In the genomic region with DNA sequence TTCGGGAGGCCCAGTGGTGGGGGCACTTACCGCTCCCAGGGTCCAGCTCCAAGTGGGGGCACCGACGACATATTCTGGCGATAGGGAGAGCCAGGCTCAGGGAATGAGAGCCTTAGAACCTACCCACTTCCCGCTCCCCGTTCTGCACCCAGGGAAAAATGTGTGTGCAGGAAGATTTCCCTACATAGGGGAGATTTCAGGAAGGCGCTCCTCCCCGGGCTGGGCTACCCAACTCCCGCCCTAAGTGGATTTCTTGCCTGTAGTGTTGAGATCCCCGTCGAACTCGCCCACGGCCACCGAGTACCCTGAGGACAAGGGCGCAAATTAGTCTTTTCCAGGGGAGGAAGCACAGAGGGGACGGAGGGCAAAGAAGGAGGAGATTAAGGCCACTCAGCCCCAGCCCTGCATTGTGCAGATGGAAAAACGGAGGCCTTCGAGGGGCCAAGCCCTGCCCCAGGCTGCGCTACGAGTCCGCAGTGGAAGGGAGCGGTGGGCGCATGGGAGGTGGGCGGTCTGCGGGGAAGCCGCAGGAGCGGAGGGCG, we compare ENCODE assay signal across 10 cellular contexts. TPM values are rescaled to one million over a fixed set of nuclear protein-coding genes. Genes with fewer than 3 reads are reported as not detected.
DNase-seq lines count a peak whose midpoint lies in the region; ATAC-seq lines count a peak whose summit lies in the region.
"Had no signal": no experiment of that assay in that cellular context is flagged by ENCODE, and none has a peak within 500 bp of the region (broad histone marks: within the 10 kb centered on the region; RNA-seq: fewer than 3 reads in every experiment).

No MANE protein-coding gene starts in this region.

- no peaks in the 10 kb centered on the region for H3K36me3 ChIP-seq in subcutaneous abdominal adipose tissue (ENCODE audit: control insufficient read depth in 5 of 5, insufficient read depth in 5 of 5, low read length in 5 of 5)
- H3K36me3 ChIP-seq: transverse colon had no signal

- peaks cover 26% of the 10 kb centered on the region for H3K27me3 Mint-ChIP-seq in activated T-cell treated with anti-CD3 and anti-CD28 coated beads, Interleukin-2, amount 50 U/mL, for 72 hours (ENCODE audit: low read depth)
- H3K27me3 Mint-ChIP-seq in activated T-cell treated with anti-CD3 and anti-CD28 coated beads, Interleukin-2, amount 50 U/mL, for 24 hours: peaks cover 27% of the 10 kb centered on the region
- H3K27me3 Mint-ChIP-seq in activated T-helper 17 cell treated with anti-CD3 and anti-CD28 coated beads, Interleukin-2, amount 50 U/mL, for 72 hours: peaks cover 7% of the 10 kb centered on the region

- H3K4me3 ChIP-seq in subcutaneous abdominal adipose tissue (ENCODE audit: low read depth in 1 of 5, low read length in 5 of 5): peak overlapping the region in 4 of 5 donors; percentile 62 to 74 (median 63)

- peaks cover 0 to 13% (median 0%) of the 10 kb centered on the region in 5 donors for H3K27me3 ChIP-seq in subcutaneous abdominal adipose tissue (ENCODE audit: control insufficient read depth in 5 of 5, insufficient read depth in 4 of 5, low read length in 5 of 5)

- no peak overlapping the region for H3K27ac Mint-ChIP-seq in activated T-cell treated with anti-CD3 and anti-CD28 coated beads, Interleukin-2, amount 50 U/mL, for 72 hours
- no peak overlapping the region for H3K27ac Mint-ChIP-seq in activated T-cell treated with anti-CD3 and anti-CD28 coated beads, Interleukin-2, amount 50 U/mL, for 24 hours
- no peak overlapping the region for H3K27ac Mint-ChIP-seq in activated T-helper 17 cell treated with anti-CD3 and anti-CD28 coated beads, Interleukin-2, amount 50 U/mL, for 72 hours

- H3K9me3 ChIP-seq in subcutaneous abdominal adipose tissue (ENCODE audit: control insufficient read depth in 5 of 5, low read length in 5 of 5): no peaks in the 10 kb centered on the region
- H3K9me3 ChIP-seq: transverse colon had no signal

- no peak for ATAC-seq in activated T-cell treated with anti-CD3 and anti-CD28 coated beads, Interleukin-2, amount 50 U/mL, for 72 hours (replicated peaks in 1 of 2)
- no peak for ATAC-seq in activated T-helper 17 cell treated with anti-CD3 and anti-CD28 coated beads, Interleukin-2, amount 50 U/mL, for 72 hours (replicated peaks)
- ATAC-seq in GM18519 (IDR thresholded peaks at IDR 0.05; ENCODE audit: low FRiP score, unreplicated experiment): no peak

- H3K4me1 ChIP-seq in subcutaneous abdominal adipose tissue (ENCODE audit: control insufficient read depth in 5 of 5, insufficient read depth in 5 of 5, low read length in 5 of 5): peaks cover 0 to 20% (median 17%) of the 10 kb centered on the region in 5 donors

- DNase-seq in activated T-cell treated with anti-CD3 and anti-CD28 coated beads, Interleukin-2, amount 50 U/mL, for 72 hours: no peak
- DNase-seq in activated T-cell treated with anti-CD3 and anti-CD28 coated beads, Interleukin-2, amount 50 U/mL, for 24 hours: no peak
- DNase-seq in left kidney (ENCODE audit: low read depth, low spot score) (peak; percentile 68), SW 1271 (lab: John Stamatoyannopoulos, UW) (no peak), occipital lobe (lab: John Stamatoyannopoulos, UW) (no peak)
- DNase-seq: stimulated activated CD4-positive, alpha-beta T cell treated with anti-CD3 and anti-CD28 coated beads, Interleukin-2, amount 100 ng/mL, for 24 hours; transverse colon had no signal

- peak overlapping the region; percentile 55 to 80 for H3K4me3 Mint-ChIP-seq in activated T-cell treated with anti-CD3 and anti-CD28 coated beads, Interleukin-2, amount 50 U/mL, for 72 hours
- no peak overlapping the region for H3K4me3 Mint-ChIP-seq in activated T-cell treated with anti-CD3 and anti-CD28 coated beads, Interleukin-2, amount 50 U/mL, for 24 hours
- peak overlapping the region; percentile 67 for H3K4me3 Mint-ChIP-seq in activated T-helper 17 cell treated with anti-CD3 and anti-CD28 coated beads, Interleukin-2, amount 50 U/mL, for 72 hours

- H3K27ac ChIP-seq in subcutaneous abdominal adipose tissue (ENCODE audit: low read depth, low read length): no peak overlapping the region
- H3K27ac ChIP-seq: transverse colon had no signal

- H3K9me3 Mint-ChIP-seq in activated T-cell treated with anti-CD3 and anti-CD28 coated beads, Interleukin-2, amount 50 U/mL, for 72 hours: no peaks in the 10 kb centered on the region
- no peaks in the 10 kb centered on the region for H3K9me3 Mint-ChIP-seq in activated T-cell treated with anti-CD3 and anti-CD28 coated beads, Interleukin-2, amount 50 U/mL, for 24 hours
- peaks cover under 1% of the 10 kb centered on the region for H3K9me3 Mint-ChIP-seq in activated T-helper 17 cell treated with anti-CD3 and anti-CD28 coated beads, Interleukin-2, amount 50 U/mL, for 72 hours

- peaks cover 11% of the 10 kb centered on the region for H3K4me1 Mint-ChIP-seq in activated T-cell treated with anti-CD3 and anti-CD28 coated beads, Interleukin-2, amount 50 U/mL, for 72 hours (ENCODE audit: low read depth)
- H3K4me1 Mint-ChIP-seq in activated T-cell treated with anti-CD3 and anti-CD28 coated beads, Interleukin-2, amount 50 U/mL, for 24 hours (ENCODE audit: low read depth): peaks cover 16% of the 10 kb centered on the region
- H3K4me1 Mint-ChIP-seq in activated T-helper 17 cell treated with anti-CD3 and anti-CD28 coated beads, Interleukin-2, amount 50 U/mL, for 72 hours: peaks cover 7% of the 10 kb centered on the region

- H3K9ac ChIP-seq in subcutaneous abdominal adipose tissue (ENCODE audit: low read length in 5 of 5): peak overlapping the region in 2 of 5 donors; percentile 31 to 73

- H3K36me3 Mint-ChIP-seq in activated T-cell treated with anti-CD3 and anti-CD28 coated beads, Interleukin-2, amount 50 U/mL, for 72 hours (ENCODE audit: insufficient read depth in 2 of 2): no peaks in the 10 kb centered on the region
- no peaks in the 10 kb centered on the region for H3K36me3 Mint-ChIP-seq in activated T-cell treated with anti-CD3 and anti-CD28 coated beads, Interleukin-2, amount 50 U/mL, for 24 hours (ENCODE audit: low read depth)
- no peaks in the 10 kb centered on the region for H3K36me3 Mint-ChIP-seq in activated T-helper 17 cell treated with anti-CD3 and anti-CD28 coated beads, Interleukin-2, amount 50 U/mL, for 72 hours (ENCODE audit: low read depth)

RNA-seq across cellular contexts. Expression of gene ITGA2B, which starts 5.1 kb away (rescaled TPM):
- total RNA-seq in activated T-cell treated with anti-CD3 and anti-CD28 coated beads, Interleukin-2, amount 50 U/mL, for 72 hours: 1 to 10 TPM; 2.1 to 3.2 TPM
- 1 to 10 TPM; 2.2 to 3.7 TPM for total RNA-seq in activated T-helper 17 cell treated with anti-CD3 and anti-CD28 coated beads, Interleukin-2, amount 50 U/mL, for 72 hours
- total RNA-seq in occipital lobe: 0.78 TPM

RNA-seq across cellular contexts. Expression of gene FAM171A2, which starts 20.7 kb away (rescaled TPM):
- total RNA-seq in activated T-cell treated with anti-CD3 and anti-CD28 coated beads, Interleukin-2, amount 50 U/mL, for 72 hours: under 1 TPM; 0.14 to 0.41 TPM
- total RNA-seq in activated T-helper 17 cell treated with anti-CD3 and anti-CD28 coated beads, Interleukin-2, amount 50 U/mL, for 72 hours: under 1 TPM; 0.17 to 0.32 TPM
- total RNA-seq in occipital lobe: 60.8 TPM

RNA-seq across cellular contexts. Expression of gene GRN, which starts 39.2 kb away (rescaled TPM):
- total RNA-seq in activated T-cell treated with anti-CD3 and anti-CD28 coated beads, Interleukin-2, amount 50 U/mL, for 72 hours: 10 to 100 TPM; 57.8 to 58.7 TPM
- total RNA-seq in activated T-helper 17 cell treated with anti-CD3 and anti-CD28 coated beads, Interleukin-2, amount 50 U/mL, for 72 hours: 10 to 100 TPM; 48.5 to 54.5 TPM
- 32.3 TPM for total RNA-seq in occipital lobe

RNA-seq across cellular contexts. Expression of gene SLC25A39, which starts 59.7 kb away (rescaled TPM):
- total RNA-seq in activated T-cell treated with anti-CD3 and anti-CD28 coated beads, Interleukin-2, amount 50 U/mL, for 72 hours: 10 to 100 TPM; 83.6 to 97.2 TPM
- total RNA-seq in activated T-helper 17 cell treated with anti-CD3 and anti-CD28 coated beads, Interleukin-2, amount 50 U/mL, for 72 hours: 100 to 1,000 TPM in 1 of 2 donors, 10 to 100 TPM in 1; 60.3 to 114 TPM
- 22.5 TPM for total RNA-seq in occipital lobe

Comparison
In these comparisons a context has a peak if more than half of its experiments do, and no peak if none do; other contexts are left out.
1. RNA of gene FAM171A2, which starts 20.7 kb away (total RNA-seq): 60.8 TPM in occipital lobe (single experiment); 0.14 to 0.41 TPM in activated T-cell treated with anti-CD3 and anti-CD28 coated beads, Interleukin-2, amount 50 U/mL, for 72 hours and 0.17 to 0.32 TPM in activated T-helper 17 cell treated with anti-CD3 and anti-CD28 coated beads, Interleukin-2, amount 50 U/mL, for 72 hours; every median in the first group is over 10 times any median in the second.